In the genomic region with DNA sequence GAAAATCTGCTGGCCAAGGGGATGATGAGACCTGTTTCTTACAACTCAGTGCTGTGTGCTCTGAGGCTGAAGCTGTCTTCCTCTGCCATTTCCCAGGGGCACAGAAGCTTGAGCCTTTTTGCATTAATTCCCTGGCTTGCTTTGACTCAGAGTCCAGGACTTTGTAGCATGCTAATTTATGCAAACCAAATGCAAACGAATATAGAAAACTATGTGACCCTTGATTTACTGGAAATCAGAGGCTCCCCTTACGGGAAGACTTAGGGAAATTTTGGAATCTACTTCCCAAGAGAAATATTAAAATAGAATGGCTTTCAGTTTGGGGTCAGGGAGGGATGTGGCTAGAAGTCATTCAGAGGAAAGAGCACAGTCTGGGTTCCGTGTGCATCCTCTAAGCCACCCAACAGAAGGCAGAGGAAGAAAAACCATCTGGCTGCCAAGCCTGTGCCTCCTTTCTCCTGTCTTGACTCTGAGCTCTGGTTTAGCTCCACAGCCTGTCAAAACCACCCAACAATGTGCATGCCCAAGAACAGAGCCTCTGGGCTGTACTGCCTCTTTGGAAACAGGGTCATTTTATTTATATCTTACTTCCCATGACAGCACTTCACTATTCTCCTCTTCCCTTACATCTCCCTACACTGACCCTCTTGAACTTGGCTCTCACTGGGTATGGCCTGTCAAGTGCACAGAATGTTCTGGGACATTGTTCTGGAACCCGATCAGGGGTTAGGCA, we compare ENCODE assay signal across 12 cellular contexts. TPM values are rescaled to one million over a fixed set of nuclear protein-coding genes. Genes with fewer than 3 reads are reported as not detected.
DNase-seq lines count a peak whose midpoint lies in the region; ATAC-seq and TF ChIP-seq lines count a peak whose summit lies in the region.
"Had no signal": no experiment of that assay in that cellular context is flagged by ENCODE, and none has a peak within 500 bp of the region (broad histone marks: within the 10 kb centered on the region; RNA-seq: fewer than 3 reads in every experiment).

No MANE protein-coding gene starts in this region.

- WGBS in right lobe of liver (ENCODE audit: insufficient coverage, low coverage, low lambda C conversion rate, missing lambda C conversion rate), result 31% methylated on average over 4 of the region's 4 CpGs
- 50 to 58% methylated on average over 4 of the region's 4 CpGs for WGBS in thyroid gland, 2 donors
- no CpG with 5 or more reads among the region's 4 CpGs for WGBS in trophoblast cell (ENCODE audit: extremely low coverage, insufficient coverage, insufficient read length)

- TF ChIP-seq POLR2A in right lobe of liver (IDR thresholded peaks at IDR 0.05), result no peak
- TF ChIP-seq POLR2A in thyroid gland (IDR thresholded peaks at IDR 0.05), result no peak

- no peak overlapping the region for H4K12ac ChIP-seq in trophoblast cell (ENCODE audit: low read depth, low read length)

- peaks cover 22% of the 10 kb centered on the region for H3K27me3 Mint-ChIP-seq in progenitor cell of endocrine pancreas

- ATAC-seq in right lobe of liver, result peak in 2 of 4 donors; percentile 3 to 22

- H4K8ac ChIP-seq in trophoblast cell (ENCODE audit: low read depth, low read length), result no peak overlapping the region

- no peak overlapping the region for H3K4me2 ChIP-seq in trophoblast cell (ENCODE audit: low read length)
- H3K4me2 ChIP-seq: A549 had no signal

- no peaks in the 10 kb centered on the region for H3K36me3 Mint-ChIP-seq in progenitor cell of endocrine pancreas (ENCODE audit: insufficient read depth)

- H2AFZ ChIP-seq in trophoblast cell (ENCODE audit: insufficient read depth, low read length, poor library complexity), result no peak overlapping the region

- H3K9me3 ChIP-seq in colonic mucosa (no peaks in the 10 kb centered on the region), right lobe of liver (no peaks in the 10 kb centered on the region), thyroid gland (no peaks in the 10 kb centered on the region), trophoblast cell (ENCODE audit: insufficient read depth, low read depth, low read length) (peaks cover 2% of the 10 kb centered on the region)

- no peak overlapping the region for H3K18ac ChIP-seq in trophoblast cell (ENCODE audit: low read length)

- H2BK120ac ChIP-seq in trophoblast cell (ENCODE audit: insufficient read depth, low read length, poor library complexity), result no peak overlapping the region

- H3K4ac ChIP-seq in trophoblast cell (ENCODE audit: low read depth, low read length), result no peak overlapping the region

- H3K27ac Mint-ChIP-seq in progenitor cell of endocrine pancreas, result no peak overlapping the region

- peak overlapping the region; percentile 4 for H3K27ac ChIP-seq in colonic mucosa
- peak overlapping the region; percentile 20 to 60 (median 25) for H3K27ac ChIP-seq in right lobe of liver
- peak overlapping the region in 2 of 3 donors; percentile 29 to 57 for H3K27ac ChIP-seq in thyroid gland
- no peak overlapping the region for H3K27ac ChIP-seq in trophoblast cell (ENCODE audit: low read depth, low read length)
- H3K27ac ChIP-seq: A549 had no signal

- TF ChIP-seq CTCF in colonic mucosa (IDR thresholded peaks at IDR 0.05), result no peak
- no peak for TF ChIP-seq CTCF in right lobe of liver (IDR thresholded peaks at IDR 0.05)
- no peak for TF ChIP-seq CTCF in thyroid gland (IDR thresholded peaks at IDR 0.05)
- TF ChIP-seq CTCF in progenitor cell of endocrine pancreas (IDR thresholded peaks at IDR 0.05; ENCODE audit: unreplicated experiment), result no peak

- H3K4me1 ChIP-seq in colonic mucosa (no peaks in the 10 kb centered on the region), right lobe of liver (peaks cover 0 to 21% (median 0%) of the 10 kb centered on the region in 4 donors), thyroid gland (peaks cover 0 to 13% of the 10 kb centered on the region in 2 donors), trophoblast cell (ENCODE audit: control insufficient read depth in 1 of 2, insufficient read depth in 2 of 2, low read length in 2 of 2) (peaks cover 0 to 4% of the 10 kb centered on the region in 2 experiments)
- H3K4me1 ChIP-seq: A549 had no signal

- peaks cover 7% of the 10 kb centered on the region for H3K9me3 Mint-ChIP-seq in progenitor cell of endocrine pancreas (ENCODE audit: low read depth)

- H3K79me1 ChIP-seq in trophoblast cell (ENCODE audit: low read length), result no peaks in the 10 kb centered on the region

- H3K14ac ChIP-seq in trophoblast cell (ENCODE audit: low read length), result no peak overlapping the region

- no peak overlapping the region for H2BK5ac ChIP-seq in trophoblast cell (ENCODE audit: low read depth, low read length, poor library complexity)

- H3K9ac ChIP-seq in colonic mucosa (ENCODE audit: low read depth in 2 of 2, low read length in 2 of 2), result no peak overlapping the region
- no peak overlapping the region for H3K9ac ChIP-seq in trophoblast cell (ENCODE audit: low read length)

- H3K4me3 Mint-ChIP-seq in progenitor cell of endocrine pancreas (ENCODE audit: low read depth), result no peak overlapping the region

- DNase-seq in NCI-H82 (lab: John Stamatoyannopoulos, UW), result peak; percentile 57
- no peak for DNase-seq in NCI-H82 treated with DMSO at 0.1 percent for 48 hours (lab: John Stamatoyannopoulos, UW; ENCODE audit: unreplicated experiment)
- DNase-seq in colonic mucosa, result no peak
- DNase-seq in right lobe of liver, result no peak
- no peak for DNase-seq in thyroid gland
- no peak for DNase-seq in progenitor cell of endocrine pancreas (ENCODE audit: low spot score, unreplicated experiment)
- DNase-seq in trophoblast cell, result no peak
- no peak for DNase-seq in nucleus accumbens (lab: John Stamatoyannopoulos, UW)
- DNase-seq: amygdala, NCI-H446 treated with DMSO at 0.1 percent for 48 hours had no signal

- no peak overlapping the region for H3K23ac ChIP-seq in trophoblast cell (ENCODE audit: low read length)

- no peaks in the 10 kb centered on the region for H3K4me1 Mint-ChIP-seq in progenitor cell of endocrine pancreas (ENCODE audit: low read depth)

- no peak overlapping the region for H2BK12ac ChIP-seq in trophoblast cell (ENCODE audit: low read length)

- H3K36me3 ChIP-seq in colonic mucosa (no peaks in the 10 kb centered on the region), right lobe of liver (no peaks in the 10 kb centered on the region), thyroid gland (no peaks in the 10 kb centered on the region), trophoblast cell (ENCODE audit: control insufficient read depth in 1 of 2, insufficient read depth in 2 of 2, low read length in 2 of 2) (no peaks in the 10 kb centered on the region)
- H3K36me3 ChIP-seq: tibial nerve had no signal

- no peaks in the 10 kb centered on the region for H3K79me2 ChIP-seq in trophoblast cell (ENCODE audit: control insufficient read depth, insufficient read depth, low read length, poor library complexity)

- H3K4me3 ChIP-seq in colonic mucosa (no peak overlapping the region), right lobe of liver (no peak overlapping the region), thyroid gland (replicated peaks in 1 of 3) (no peak overlapping the region), trophoblast cell (ENCODE audit: low read depth, low read length) (no peak overlapping the region)
- H3K4me3 ChIP-seq: A549 had no signal

- no peak overlapping the region for H4K91ac ChIP-seq in trophoblast cell (ENCODE audit: low read depth, low read length)

- H2AK5ac ChIP-seq in trophoblast cell (ENCODE audit: low read length), result no peak overlapping the region

- no peaks in the 10 kb centered on the region for H3K27me3 ChIP-seq in colonic mucosa
- no peaks in the 10 kb centered on the region for H3K27me3 ChIP-seq in right lobe of liver
- no peaks in the 10 kb centered on the region for H3K27me3 ChIP-seq in thyroid gland
- H3K27me3 ChIP-seq in trophoblast cell (ENCODE audit: insufficient read depth, low read length), result no peaks in the 10 kb centered on the region
- H3K27me3 ChIP-seq: tibial nerve had no signal

- intact Hi-C loops in colonic mucosa (cut with DNase I), result no loop called here
- intact Hi-C loops in right lobe of liver (cut with DNase I), result no loop called here
- intact Hi-C loops in thyroid gland (cut with DNase I), result no loop called here

RNA-seq across cellular contexts. Expression of gene ATF3, which starts 30.0 kb away (rescaled TPM):
- total RNA-seq in colonic mucosa, result 10 to 100 TPM; 17.7 to 34.0 TPM
- total RNA-seq in right lobe of liver, result 10 to 100 TPM in 5 of 6 experiments, 1 to 10 TPM in 1; 3.7 to 77.2 (median 15.1) TPM
- 10 to 100 TPM in 3 of 4 donors, 1 to 10 TPM in 1; 9.2 to 21.2 (median 14.7) TPM for total RNA-seq in thyroid gland
- total RNA-seq in progenitor cell of endocrine pancreas, result 14.6 and 18.2 TPM in 2 replicates
- polyA plus RNA-seq in trophoblast cell (2013), result 120 and 125 TPM in 2 replicates
